16 cellular contexts compared by ENCODE assay signal in the genomic region with DNA sequence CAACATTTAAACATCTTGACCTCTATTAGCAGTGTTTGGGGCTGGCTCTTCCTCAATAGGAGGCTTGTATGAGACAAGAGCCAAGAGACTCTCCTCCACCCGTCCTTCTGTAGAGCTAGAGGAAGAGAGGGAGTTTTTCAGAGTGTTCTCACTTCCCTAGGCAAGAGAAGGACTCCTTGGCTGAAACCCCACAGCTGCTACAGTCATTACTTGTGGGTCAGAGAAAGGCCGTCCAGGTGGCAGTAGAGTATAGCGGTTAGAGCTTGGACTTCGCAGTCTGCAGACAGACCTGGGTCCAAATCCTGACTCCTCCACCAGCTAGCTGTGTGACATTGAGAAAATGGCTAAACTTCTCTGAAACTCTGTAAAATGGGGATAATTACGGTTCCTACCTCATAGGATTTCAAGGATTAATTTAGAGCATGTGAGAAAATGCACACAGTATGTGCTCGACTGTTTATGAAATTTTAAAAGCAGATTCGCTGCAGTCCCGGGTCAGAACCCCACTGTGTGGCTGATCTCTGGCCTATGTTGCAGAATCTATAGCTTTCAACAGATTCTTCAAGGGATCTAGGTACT.
DNase-seq lines count a peak whose midpoint lies in the region; ATAC-seq and TF ChIP-seq lines count a peak whose summit lies in the region.
"Had no signal": no experiment of that assay in that cellular context is flagged by ENCODE, and none has a peak within 500 bp of the region (broad histone marks: within the 10 kb centered on the region; RNA-seq: fewer than 3 reads in every experiment).

No MANE protein-coding gene starts in this region.

- H3K27ac Mint-ChIP-seq in CD4-positive, alpha-beta memory T cell: no peak overlapping the region
- H3K27ac Mint-ChIP-seq: mesothelial cell of epicardium had no signal

- no peaks in the 10 kb centered on the region for H3K36me3 Mint-ChIP-seq in CD4-positive, alpha-beta memory T cell
- H3K36me3 Mint-ChIP-seq: mesothelial cell of epicardium had no signal

- no peaks in the 10 kb centered on the region for H3K27me3 ChIP-seq in Peyer's patch
- peaks cover 8% of the 10 kb centered on the region for H3K27me3 ChIP-seq in CD4-positive, alpha-beta memory T cell (ENCODE audit: insufficient read depth, low read length)

- H3K4me3 Mint-ChIP-seq in CD4-positive, alpha-beta memory T cell: no peak overlapping the region
- H3K4me3 Mint-ChIP-seq: mesothelial cell of epicardium had no signal

- H3K4me3 ChIP-seq in epithelial cell of proximal tubule (ENCODE audit: low read depth, low read length) (no peak overlapping the region), Peyer's patch (no peak overlapping the region)
- H3K4me3 ChIP-seq in CD4-positive, alpha-beta memory T cell (ENCODE audit: low read length in 2 of 2): no peak overlapping the region
- H3K4me3 ChIP-seq: gastrocnemius medialis, spleen had no signal

- DNase-seq in CD1c-positive myeloid dendritic cell (ENCODE audit: extremely low spot score) (peak; percentile 18), epithelial cell of proximal tubule (ENCODE audit: low read depth) (no peak), RWPE1 (ENCODE audit: low spot score) (no peak), Peyer's patch (no peak)
- DNase-seq in activated CD4-positive, alpha-beta T cell treated with anti-CD3 and anti-CD28 coated beads for 48 hours: no peak
- DNase-seq in CD4-positive, alpha-beta memory T cell: no peak
- DNase-seq: activated CD8-positive, alpha-beta memory T cell treated with anti-CD3 and anti-CD28 coated beads for 24 hours; activated naive CD4-positive, alpha-beta T cell; brain microvascular endothelial cell; Caco-2; gastrocnemius medialis; spleen had no signal

- intact Hi-C loops in CD4-positive, alpha-beta memory T cell (cut with micrococcal nuclease): no loop called here

- no peaks in the 10 kb centered on the region for H3K4me1 ChIP-seq in Peyer's patch
- H3K4me1 ChIP-seq in CD4-positive, alpha-beta memory T cell (ENCODE audit: insufficient read depth, low read length): no peaks in the 10 kb centered on the region

- no peaks in the 10 kb centered on the region for H3K9me3 ChIP-seq in Peyer's patch
- no peaks in the 10 kb centered on the region for H3K9me3 ChIP-seq in CD4-positive, alpha-beta memory T cell (ENCODE audit: control insufficient read depth in 1 of 2, low read length in 2 of 2)
- H3K9me3 ChIP-seq: Caco-2, gastrocnemius medialis, spleen had no signal

- ATAC-seq in GM18867 (IDR thresholded peaks at IDR 0.05; ENCODE audit: unreplicated experiment) (peak; percentile 72), HG03025 (IDR thresholded peaks at IDR 0.05; ENCODE audit: low FRiP score, unreplicated experiment) (peak; percentile 72)
- ATAC-seq: gastrocnemius medialis had no signal

- H3K9me3 Mint-ChIP-seq in CD4-positive, alpha-beta memory T cell: no peaks in the 10 kb centered on the region
- H3K9me3 Mint-ChIP-seq: mesothelial cell of epicardium had no signal

- H3K27me3 Mint-ChIP-seq in CD4-positive, alpha-beta memory T cell: peaks cover 21 to 35% of the 10 kb centered on the region in 2 donors

- TF ChIP-seq CTCF in epithelial cell of proximal tubule (conservative IDR thresholded peaks at IDR 0.05; ENCODE audit: low read depth, low read length) (peak; percentile 16), RWPE1 (conservative IDR thresholded peaks at IDR 0.05; ENCODE audit: low read depth) (no peak), Peyer's patch (IDR thresholded peaks at IDR 0.05) (peak in 3 of 6 experiments; percentile 17 to 34 (median 27))

- no peak for TF ChIP-seq POLR2A in Peyer's patch (IDR thresholded peaks at IDR 0.05)

- CTCF ChIA-PET in RWPE1 (lab: Yijun Ruan, JAX): interaction anchor here (0.6 to 2.9 kb wide), 5 partner anchors 12 to 1210 kb away, joined by 3 to 22 read pairs (median 4); a partner anchor contains a TSS
- CTCF ChIA-PET in CD4-positive, alpha-beta memory T cell (lab: Charles Lee; ENCODE audit: partially characterized antibody): interaction anchor here (0.7 kb wide), 1 partner anchor 50 kb away, joined by 4 read pairs; no protein-coding TSS in a partner anchor

- no peaks in the 10 kb centered on the region for H3K36me3 ChIP-seq in Peyer's patch
- H3K36me3 ChIP-seq in CD4-positive, alpha-beta memory T cell (ENCODE audit: insufficient read depth, low read length): no peaks in the 10 kb centered on the region
- H3K36me3 ChIP-seq: brain microvascular endothelial cell, gastrocnemius medialis, spleen had no signal

- H3K27ac ChIP-seq in RWPE1: no peak overlapping the region
- H3K27ac ChIP-seq in Peyer's patch: no peak overlapping the region
- H3K27ac ChIP-seq in CD4-positive, alpha-beta memory T cell (ENCODE audit: low read depth, low read length): no peak overlapping the region
- H3K27ac ChIP-seq: brain microvascular endothelial cell, gastrocnemius medialis, spleen, VCaP had no signal

- POLR2A ChIA-PET in RWPE1 (lab: Yijun Ruan, JAX; ENCODE audit: low non-redundant PET): no interaction called here
- POLR2A ChIA-PET in CD4-positive, alpha-beta memory T cell (lab: Charles Lee; ENCODE audit: partially characterized antibody): no interaction called here

- peaks cover 4 to 8% (median 6%) of the 10 kb centered on the region in 4 donors for H3K4me1 Mint-ChIP-seq in CD4-positive, alpha-beta memory T cell
